ENCODE assay signal across 8 cellular contexts in the genomic region with DNA sequence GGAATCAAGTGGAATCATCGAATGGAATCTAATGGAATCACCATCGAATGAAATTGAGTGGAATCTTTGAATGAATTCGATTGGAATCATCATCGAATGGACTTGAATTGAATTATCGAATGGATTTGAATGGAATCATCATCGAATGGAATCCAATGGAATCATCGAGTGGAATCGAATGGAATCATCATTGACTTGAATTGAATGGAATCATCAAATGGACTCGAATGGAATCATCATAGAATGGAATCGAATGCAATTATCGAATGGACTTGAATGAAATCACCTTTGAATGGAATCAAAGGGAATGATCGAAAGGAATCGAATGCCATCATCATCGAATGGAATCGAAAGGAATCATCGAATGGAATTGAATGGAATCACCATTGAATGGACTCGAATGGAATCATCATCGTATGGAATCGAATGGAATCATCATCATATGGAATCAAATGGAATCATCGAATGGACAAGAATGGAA.
DNase-seq lines count a peak whose midpoint lies in the region; TF ChIP-seq lines count a peak whose summit lies in the region.
"Not testable (repeated sequence)": the region's sequence is repeated elsewhere in the genome, so short reads cannot be mapped to it uniquely, and the experiment has no call there.

No MANE protein-coding gene starts in this region.

- H3K4me3 ChIP-seq in AG10803 (ENCODE audit: low read length); ovary: not testable (repeated sequence)

- TF ChIP-seq EP300 in ovary (IDR thresholded peaks at IDR 0.05) = not testable (repeated sequence)

- H3K27me3 ChIP-seq in ovary = not testable (repeated sequence)

- DNase-seq in AG10803 (ENCODE audit: low read depth) = peak; percentile 85
- DNase-seq in HS-27A (ENCODE audit: low read depth) = peak; percentile 95
- DNase-seq in T-helper 2 cell = peak in 3 of 5 experiments; percentile 24 to 69 (median 63)
- peak; percentile 24 to 52 for DNase-seq in activated T-helper 1 cell treated with anti-CD3 and anti-CD28 coated beads, Interleukin-2, amount 50 U/mL, for 16 hours (ENCODE audit: low read depth in 1 of 2, low spot score in 1 of 2)
- DNase-seq in effector CD4-positive, alpha-beta T cell = peak; percentile 66
- DNase-seq in inferior parietal cortex (ENCODE audit: extremely low spot score) = peak; percentile 99
- DNase-seq in ovary = peak in 3 of 5 donors; percentile 71 to 83 (median 77)
- peak; percentile 81 for DNase-seq in stimulated activated CD8-positive, alpha-beta memory T cell treated with anti-CD3 and anti-CD28 coated beads, Interleukin-15, amount 100 ng/mL, for 1 hour (ENCODE audit: low read depth)

- H3K36me3 ChIP-seq in ovary = not testable (repeated sequence)

- not testable (repeated sequence) for TF ChIP-seq CTCF in AG10803 (conservative IDR thresholded peaks at IDR 0.05; ENCODE audit: low read length); ovary (IDR thresholded peaks at IDR 0.05)

- not testable (repeated sequence) for TF ChIP-seq POLR2A in ovary (IDR thresholded peaks at IDR 0.05)

- 69 to 79% (median 78%) methylated on average over 20 of the region's 20 CpGs for WGBS in ovary, 3 donors

- peak overlapping the region in 1 of 2 donors; percentile 0 for H3K27ac ChIP-seq in ovary

- intact Hi-C loops in ovary (cut with DNase I) = not testable (repeated sequence)

- not testable (repeated sequence) for H3K4me1 ChIP-seq in ovary (ENCODE audit: insufficient read depth)

- H3K9me3 ChIP-seq in ovary = not testable (repeated sequence)

Comparison
In these comparisons a context has a peak if more than half of its experiments do, and no peak if none do; other contexts are left out.
1. DNase-seq: peak in every context shown above with its lines; median percentile 99 in inferior parietal cortex; 95 in HS-27A; 85 in AG10803; 81 in stimulated activated CD8-positive, alpha-beta memory T cell treated with anti-CD3 and anti-CD28 coated beads, Interleukin-15, amount 100 ng/mL, for 1 hour; 77 in ovary; 66 in effector CD4-positive, alpha-beta T cell; 63 in T-helper 2 cell; 38 in activated T-helper 1 cell treated with anti-CD3 and anti-CD28 coated beads, Interleukin-2, amount 50 U/mL, for 16 hours.